Comparison of ENCODE assay signal across 17 cellular contexts in the genomic region with DNA sequence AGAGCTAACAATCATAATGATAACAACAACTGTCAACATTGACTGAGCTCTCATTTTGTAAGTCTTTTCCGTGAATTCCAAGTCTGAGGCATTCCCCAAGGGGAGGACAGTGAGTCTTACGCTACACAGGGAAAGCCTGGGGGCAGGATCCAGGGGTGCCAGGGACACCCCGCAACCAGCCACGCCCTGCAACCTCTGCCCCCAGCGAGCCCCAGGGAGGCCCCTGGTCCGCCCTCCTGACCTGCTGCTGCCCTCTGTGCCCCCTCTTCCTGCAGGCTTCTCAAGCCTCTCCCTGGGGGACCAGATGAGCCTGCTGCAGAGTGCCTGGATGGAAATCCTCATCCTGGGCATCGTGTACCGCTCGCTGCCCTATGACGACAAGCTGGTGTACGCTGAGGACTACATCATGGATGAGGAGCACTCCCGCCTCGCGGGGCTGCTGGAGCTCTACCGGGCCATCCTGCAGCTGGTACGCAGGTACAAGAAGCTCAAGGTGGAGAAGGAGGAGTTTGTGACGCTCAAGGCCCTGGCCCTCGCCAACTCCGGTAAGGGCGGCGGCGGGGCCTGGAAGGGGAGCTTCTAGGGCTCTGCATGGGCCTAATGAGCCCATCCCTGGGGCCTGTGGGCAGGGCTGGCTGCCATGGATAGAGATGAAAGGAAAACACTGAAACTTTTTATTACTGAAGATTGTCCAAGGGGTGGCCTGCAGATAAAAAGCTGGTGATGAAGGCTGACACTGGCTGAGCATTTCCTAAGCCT.
A peak's percentile ranks its signal among the peaks of the same experiment; 100 is the strongest.
DNase-seq lines count a peak whose midpoint lies in the region; ATAC-seq, FAIRE-seq and TF ChIP-seq lines count a peak whose summit lies in the region.
"Had no signal": no experiment of that assay in that cellular context is flagged by ENCODE, and none has a peak within 500 bp of the region (broad histone marks: within the 10 kb centered on the region; RNA-seq: fewer than 3 reads in every experiment).

No MANE protein-coding gene starts in this region.

- H3K9ac ChIP-seq in GM12878 (ENCODE audit: control insufficient read depth, insufficient read depth, low read length), result no peak overlapping the region

- intact Hi-C loops in GM12878 (cut with micrococcal nuclease; ENCODE audit: unreplicated experiment), result no loop called here

- TF ChIP-seq EP300 in GM12878 (IDR thresholded peaks at IDR 0.05; ENCODE audit: borderline replicate concordance in 1 of 2, control insufficient read depth in 1 of 2, low read depth in 2 of 2, low read length in 2 of 2), result no peak

- SMC1A ChIA-PET in GM12878 (lab: Charles Lee; ENCODE audit: uncharacterized antibody, unreplicated experiment), result interaction anchor here (1.4 to 3.3 kb wide), 3 partner anchors 10 to 14 kb away, joined by 5 to 15 read pairs (median 6); no protein-coding TSS in a partner anchor

- ATAC-seq in GM23338 (no peak; the same call in 2 of the 3 replicates), HG02610 (IDR thresholded peaks at IDR 0.05; ENCODE audit: unreplicated experiment) (peak; percentile 14), GM12878 (no peak), HG02884 (IDR thresholded peaks at IDR 0.05; ENCODE audit: unreplicated experiment) (no peak)
- no peak for ATAC-seq in stimulated activated effector memory CD8-positive, alpha-beta T cell treated with anti-CD3 and anti-CD28 coated beads, Interleukin-12 subunit alpha, Interleukin-12 subunit beta, amount 100 ng/mL, for 72 hours

- H3K27me3 Mint-ChIP-seq in GM23338 (ENCODE audit: insufficient read depth, low read depth, poor library complexity), result peaks cover 2% of the 10 kb centered on the region
- H3K27me3 Mint-ChIP-seq in glutamatergic neuron (ENCODE audit: unreplicated experiment), result peaks cover 7% of the 10 kb centered on the region

- CTCF ChIA-PET in GM12878 (lab: Yijun Ruan, JAX), result interaction anchor here (1.8 to 3.7 kb wide), 2 partner anchors 35 to 441 kb away, joined by 6 to 18 read pairs; no protein-coding TSS in a partner anchor
- CTCF ChIA-PET in GM10248 (lab: Yijun Ruan, JAX), result interaction anchor here (0.7 to 4.7 kb wide), 6 partner anchors 9 to 440 kb away, joined by 3 to 19 read pairs (median 4); no protein-coding TSS in a partner anchor

- H3K4me3 ChIP-seq in GM23338, result no peak overlapping the region
- no peak overlapping the region for H3K4me3 ChIP-seq in GM12878

- DNase-seq in GM23338 (ENCODE audit: low spot score), result no peak
- no peak for DNase-seq in GM12878 (ENCODE audit: low read depth, low spot score)
- DNase-seq in glutamatergic neuron, result peak; percentile 33
- DNase-seq in stimulated activated effector memory CD8-positive, alpha-beta T cell treated with anti-CD3 and anti-CD28 coated beads, Interleukin-12 subunit alpha, Interleukin-12 subunit beta, amount 100 ng/mL, for 72 hours (ENCODE audit: low spot score in 2 of 2), result no peak
- DNase-seq in GM10248 (ENCODE audit: extremely low spot score), result no peak
- DNase-seq: BE2C; CD4-positive, alpha-beta memory T cell; DMS79; H9; IMR-90; KBM-7 had no signal

- no peaks in the 10 kb centered on the region for H4K20me1 ChIP-seq in GM23338 (replicated peaks; ENCODE audit: insufficient read depth)
- no peaks in the 10 kb centered on the region for H4K20me1 ChIP-seq in GM12878 (ENCODE audit: control insufficient read depth, insufficient read depth)

- H3K4me3 Mint-ChIP-seq in GM23338 (no peak overlapping the region), glutamatergic neuron (ENCODE audit: unreplicated experiment) (peak overlapping the region; percentile 34)
- no peak overlapping the region for H3K4me3 Mint-ChIP-seq in stimulated activated effector memory CD8-positive, alpha-beta T cell treated with anti-CD3 and anti-CD28 coated beads, Interleukin-12 subunit alpha, Interleukin-12 subunit beta, amount 100 ng/mL, for 72 hours
- H3K4me3 Mint-ChIP-seq: CD4-positive, alpha-beta memory T cell; H9 had no signal

- no peaks in the 10 kb centered on the region for H3K9me3 ChIP-seq in GM12878 (replicated peaks; ENCODE audit: control insufficient read depth, insufficient read depth, low read length)
- H3K9me3 ChIP-seq: BE2C had no signal

- no peaks in the 10 kb centered on the region for H3F3A ChIP-seq in GM23338 (replicated peaks; ENCODE audit: low read depth)

- H3K4me1 Mint-ChIP-seq in GM23338 (peaks cover 12% of the 10 kb centered on the region), glutamatergic neuron (ENCODE audit: low read depth, unreplicated experiment) (peaks cover 23% of the 10 kb centered on the region)
- H3K4me1 Mint-ChIP-seq in stimulated activated effector memory CD8-positive, alpha-beta T cell treated with anti-CD3 and anti-CD28 coated beads, Interleukin-12 subunit alpha, Interleukin-12 subunit beta, amount 100 ng/mL, for 72 hours, result no peaks in the 10 kb centered on the region
- H3K4me1 Mint-ChIP-seq: CD4-positive, alpha-beta memory T cell had no signal

- H3K36me3 Mint-ChIP-seq in GM23338 (ENCODE audit: low read depth) (no peaks in the 10 kb centered on the region), glutamatergic neuron (ENCODE audit: unreplicated experiment) (no peaks in the 10 kb centered on the region)
- H3K36me3 Mint-ChIP-seq in stimulated activated effector memory CD8-positive, alpha-beta T cell treated with anti-CD3 and anti-CD28 coated beads, Interleukin-12 subunit alpha, Interleukin-12 subunit beta, amount 100 ng/mL, for 72 hours, result no peaks in the 10 kb centered on the region
- H3K36me3 Mint-ChIP-seq: CD4-positive, alpha-beta memory T cell had no signal

- TF ChIP-seq CTCF in GM23338 (conservative IDR thresholded peaks at IDR 0.05; ENCODE audit: low read depth in 2 of 2) (no peak), GM12878 (IDR thresholded peaks at IDR 0.05 in 2 of 3, conservative IDR thresholded peaks at IDR 0.05 in 1 of 3; ENCODE audit: control insufficient read depth in 2 of 3, extremely low read depth in 1 of 3, insufficient read depth in 1 of 3, low read depth in 3 of 3, low read length in 3 of 3) (no peak), glutamatergic neuron (IDR thresholded peaks at IDR 0.05; ENCODE audit: partially characterized antibody, unreplicated experiment) (no peak), GM10248 (IDR thresholded peaks at IDR 0.05; ENCODE audit: control extremely low read depth, extremely low read depth, low read depth, missing control alignments) (no peak)

- no peak for FAIRE-seq in GM12878 (lab: Jason Lieb, UNC)
- FAIRE-seq: A204.1, GM12892, GM19239 had no signal

- no peak overlapping the region for H3K27ac Mint-ChIP-seq in GM23338
- H3K27ac Mint-ChIP-seq in glutamatergic neuron (ENCODE audit: unreplicated experiment), result no peak overlapping the region
- H3K27ac Mint-ChIP-seq in stimulated activated effector memory CD8-positive, alpha-beta T cell treated with anti-CD3 and anti-CD28 coated beads, Interleukin-12 subunit alpha, Interleukin-12 subunit beta, amount 100 ng/mL, for 72 hours, result no peak overlapping the region
- H3K27ac Mint-ChIP-seq: CD4-positive, alpha-beta memory T cell had no signal

- H3K36me3 ChIP-seq in GM23338 (ENCODE audit: insufficient read depth) (no peaks in the 10 kb centered on the region), GM12878 (ENCODE audit: control insufficient read depth in 2 of 2, insufficient read depth in 2 of 2, low read length in 1 of 2) (no peaks in the 10 kb centered on the region)
- H3K36me3 ChIP-seq: BE2C had no signal

- WGBS in GM12878 (ENCODE audit: insufficient coverage, insufficient replicate concordance, low lambda C conversion rate, missing lambda C conversion rate), result 54% methylated on average over 22 of the region's 22 CpGs

- H3K79me2 ChIP-seq in GM23338 (replicated peaks; ENCODE audit: insufficient read depth) (no peaks in the 10 kb centered on the region), GM12878 (ENCODE audit: control insufficient read depth, insufficient read depth, low read length) (no peaks in the 10 kb centered on the region)

- no peaks in the 10 kb centered on the region for H3K9me2 ChIP-seq in GM23338 (ENCODE audit: insufficient read depth)

- in situ Hi-C loops in GM12878 (cut with MboI), result no loop called here

- no peak for TF ChIP-seq RAD21 in GM12878 (IDR thresholded peaks at IDR 0.05; ENCODE audit: insufficient read depth, low read depth, low read length)

- H2AFZ ChIP-seq in GM23338 (peak overlapping the region; percentile 43; the same call in 1 of the 2 replicates), GM12878 (ENCODE audit: control insufficient read depth, low read depth, low read length) (no peak overlapping the region)

- RAD21 ChIA-PET in GM12878 (lab: Charles Lee; ENCODE audit: unreplicated experiment), result interaction anchor here (0.9 to 1.6 kb wide), 2 partner anchors 11 to 35 kb away, joined by 3 to 4 read pairs; no protein-coding TSS in a partner anchor

- POLR2A ChIA-PET in GM12878 (lab: Charles Lee), result interaction anchor here (0.6 to 1.0 kb wide), 2 partner anchors 10 to 841 kb away, joined by 3 read pairs; no protein-coding TSS in a partner anchor
- POLR2A ChIA-PET in GM10248 (lab: Yijun Ruan, JAX), result no interaction called here

- H3K4me2 ChIP-seq in GM23338 (no peak overlapping the region), GM12878 (ENCODE audit: control insufficient read depth, insufficient read depth) (no peak overlapping the region)

- TF ChIP-seq POLR2A in GM12878 (IDR thresholded peaks at IDR 0.05; ENCODE audit: low read depth, low read length), result no peak

- no TSS peak for BruUV-seq in GM12878 (replicated peaks; lab: Mats Ljungman, UMichigan)

- H3K27me3 ChIP-seq in GM23338 (ENCODE audit: insufficient read depth) (no peaks in the 10 kb centered on the region), GM12878 (replicated peaks in 1 of 2; ENCODE audit: control insufficient read depth in 2 of 2, insufficient read depth in 2 of 2, low read length in 1 of 2) (no peaks in the 10 kb centered on the region)
- H3K27me3 ChIP-seq: BE2C had no signal

- H3K9me3 Mint-ChIP-seq in GM23338, result no peaks in the 10 kb centered on the region
- H3K9me3 Mint-ChIP-seq in glutamatergic neuron (ENCODE audit: unreplicated experiment), result peaks cover 1% of the 10 kb centered on the region
- H3K9me3 Mint-ChIP-seq in stimulated activated effector memory CD8-positive, alpha-beta T cell treated with anti-CD3 and anti-CD28 coated beads, Interleukin-12 subunit alpha, Interleukin-12 subunit beta, amount 100 ng/mL, for 72 hours, result no peaks in the 10 kb centered on the region
- H3K9me3 Mint-ChIP-seq: H9 had no signal

- H3K27ac ChIP-seq in GM23338 (ENCODE audit: low read depth) (no peak overlapping the region), GM12878 (ENCODE audit: control insufficient read depth, insufficient read depth) (no peak overlapping the region)
- H3K27ac ChIP-seq: C4-2B had no signal

- H3K4me1 ChIP-seq in GM23338 (ENCODE audit: insufficient read depth), result peaks cover 1% of the 10 kb centered on the region
- H3K4me1 ChIP-seq in GM12878 (ENCODE audit: control insufficient read depth, insufficient read depth, low read length), result no peaks in the 10 kb centered on the region

TF ChIP-seq in GM12878, 131 proteins besides CTCF, POLR2A, EP300 and RAD21 (continues in another document):
- TF ChIP-seq, protein P1, sequence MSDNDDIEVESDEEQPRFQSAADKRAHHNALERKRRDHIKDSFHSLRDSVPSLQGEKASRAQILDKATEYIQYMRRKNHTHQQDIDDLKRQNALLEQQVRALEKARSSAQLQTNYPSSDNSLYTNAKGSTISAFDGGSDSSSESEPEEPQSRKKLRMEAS (IDR thresholded peaks at IDR 0.05; ENCODE audit: low read depth, low read length), result no peak
- TF ChIP-seq ZNF217 (IDR thresholded peaks at IDR 0.05), result no peak
- no peak for TF ChIP-seq SPI1 (IDR thresholded peaks at IDR 0.05; ENCODE audit: borderline replicate concordance, insufficient read depth, low read depth, low read length)
